ENCODE assay signal across 38 cellular contexts in the genomic region with DNA sequence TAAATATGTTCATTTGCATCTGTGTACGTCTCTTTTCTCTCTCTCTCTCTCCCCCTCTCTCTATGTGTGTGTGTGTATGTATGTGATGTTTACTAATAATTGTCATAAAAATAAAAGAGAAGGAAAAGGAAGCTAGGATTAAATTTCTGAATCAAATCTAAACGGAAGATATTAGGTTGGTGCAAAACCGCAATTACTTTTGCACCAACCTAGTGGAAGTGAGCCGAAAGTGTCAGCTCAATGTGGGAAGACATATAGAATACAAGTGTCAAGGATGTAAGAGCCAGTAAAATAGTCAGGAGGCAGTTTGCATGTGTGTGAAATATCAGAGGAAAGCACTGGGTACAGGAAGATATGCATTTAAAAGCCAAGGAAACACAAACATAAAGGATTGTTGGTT. TPM values are rescaled to one million over a fixed set of nuclear protein-coding genes. Genes with fewer than 3 reads are reported as not detected.
"Had no signal": no experiment of that assay in that cellular context is flagged by ENCODE, and none has a peak within 500 bp of the region (broad histone marks: within the 10 kb centered on the region; RNA-seq: fewer than 3 reads in every experiment).

No MANE protein-coding gene starts in this region.

- DNase-seq: Karpas-422, Kasumi-1, MG63, MM.1S, MV-4-11, NCI-H1048, NCI-H1092, NCI-H1092 treated with DMSO at 0.1 percent for 48 hours, NCI-H1105, NCI-H1105 treated with DMSO at 0.1 percent for 48 hours, NCI-H1417, NCI-H1417 treated with DMSO at 0.1 percent for 48 hours, NCI-H1436, NCI-H1436 treated with DMSO at 0.1 percent for 48 hours, NCI-H146, NCI-H1694, NCI-H1694 treated with DMSO at 0.1 percent for 48 hours, NCI-H187, NCI-H187 treated with DMSO at 0.1 percent for 48 hours, NCI-H1930, NCI-H2029, NCI-H2029 treated with DMSO at 0.1 percent for 48 hours, NCI-H2081, NCI-H2081 treated with DMSO at 0.1 percent for 48 hours, NCI-H2107, NCI-H2171, NCI-H2171 treated with DMSO at 0.1 percent for 48 hours, NCI-H2227 treated with DMSO at 0.1 percent for 48 hours, NCI-H226, NCI-H345, NCI-H446, NCI-H446 treated with DMSO at 0.1 percent for 48 hours, NCI-H510A, NCI-H510A treated with DMSO at 0.1 percent for 48 hours had no signal

- H3K36me3 ChIP-seq: MG63 had no signal

- H3K27me3 ChIP-seq: MG63 had no signal

- H3K4me3 ChIP-seq: MG63 had no signal

- H3K9me3 ChIP-seq: MG63 had no signal

RNA-seq across cellular contexts. Expression of a gene that starts 18.5 kb away (rescaled TPM):
- total RNA-seq: LHCN-M2, M059J, MCF 10A, NCI-H460 had no signal

RNA-seq across cellular contexts. Expression of a gene that starts 32.2 kb away (rescaled TPM):
- total RNA-seq: LHCN-M2, M059J, MCF 10A, NCI-H460 had no signal

RNA-seq across cellular contexts. Expression of a gene that starts 46.6 kb away (rescaled TPM):
- total RNA-seq: LHCN-M2, M059J, MCF 10A, NCI-H460 had no signal

RNA-seq across cellular contexts. Expression of a gene that starts 56.2 kb away (rescaled TPM):
- total RNA-seq: LHCN-M2, M059J, MCF 10A had no signal
